Comparison of ENCODE assay signal across 8 cellular contexts in genomic region chr14:60980811-60981625, GRCh38. TPM values are rescaled to one million over a fixed set of nuclear protein-coding genes. Genes with fewer than 3 reads are reported as not detected.
DNase-seq lines count a peak whose midpoint lies in the region; ATAC-seq and TF ChIP-seq lines count a peak whose summit lies in the region.

SLC38A6 (plus strand) TSS chr14:60981245; CDS start chr14:60981278, 33 bp downstream.
TRMT5 (minus strand) TSS chr14:60981079; CDS start chr14:60980973, 106 bp downstream.

- peak; percentile 89 for ATAC-seq in GM21529 (IDR thresholded peaks at IDR 0.05; ENCODE audit: unreplicated experiment)

- H3K4me1 ChIP-seq in OCI-LY3 (ENCODE audit: low read length): peaks cover 26% of the 10 kb centered on the region
- H3K4me1 ChIP-seq in mononuclear cell (ENCODE audit: insufficient read depth, low read length): peaks cover 38% of the 10 kb centered on the region

- peak within 1 kb of the TSS; percentile 88 for H3K4me2 ChIP-seq in OCI-LY3 (ENCODE audit: low read length)

- peaks cover 28% of the 10 kb centered on the region for H3K79me2 ChIP-seq in OCI-LY3 (ENCODE audit: low read length)

- DNase-seq in DMS153 (lab: John Stamatoyannopoulos, UW) (peak; percentile 90), HuH-7.5 (ENCODE audit: low spot score) (peak; percentile 72), activated T-cell treated with anti-CD3 and anti-CD28 coated beads for 24 hours (ENCODE audit: low read depth) (peak; percentile 89), epithelial cell of proximal tubule (ENCODE audit: low read depth) (peak; percentile 67)
- DNase-seq in stimulated activated CD8-positive, alpha-beta memory T cell treated with anti-CD3 and anti-CD28 coated beads, Interleukin-2, amount 100 ng/mL, for 48 hours (ENCODE audit: low read depth in 2 of 2): peak; percentile 72 to 88

- H3K27ac ChIP-seq in OCI-LY3 (ENCODE audit: low read length): peak within 1 kb of the TSS; percentile 46

- no peaks in the 10 kb centered on the region for H4K20me1 ChIP-seq in OCI-LY3 (ENCODE audit: insufficient read depth, low read length)

- no peaks in the 10 kb centered on the region for H3K27me3 ChIP-seq in OCI-LY3 (ENCODE audit: low read depth, low read length)
- H3K27me3 ChIP-seq in mononuclear cell (ENCODE audit: insufficient read depth, low read length): no peaks in the 10 kb centered on the region

- TF ChIP-seq CTCF in OCI-LY3 (IDR thresholded peaks at IDR 0.05; ENCODE audit: low read depth, low read length) (no peak), epithelial cell of proximal tubule (conservative IDR thresholded peaks at IDR 0.05; ENCODE audit: low read depth, low read length) (no peak)

- H3K4me3 ChIP-seq in OCI-LY3 (ENCODE audit: low read length) (peak within 1 kb of the TSS; percentile 100), epithelial cell of proximal tubule (ENCODE audit: low read depth, low read length) (peak within 1 kb of the TSS; percentile 93), mononuclear cell (ENCODE audit: low read length) (peak within 1 kb of the TSS; percentile 82)

- peak within 1 kb of the TSS; percentile 97 for H2AFZ ChIP-seq in OCI-LY3 (ENCODE audit: low read depth, low read length)

- H3K9me3 ChIP-seq in OCI-LY3 (ENCODE audit: insufficient read depth, low read length): no peaks in the 10 kb centered on the region
- H3K9me3 ChIP-seq in mononuclear cell (ENCODE audit: low read depth, low read length): no peaks in the 10 kb centered on the region

- H3K9ac ChIP-seq in OCI-LY3 (ENCODE audit: low read length): peak within 1 kb of the TSS; percentile 89

- H3K36me3 ChIP-seq in OCI-LY3 (replicated peaks; ENCODE audit: low read depth, low read length): peaks cover 28% of the 10 kb centered on the region

RNA-seq across cellular contexts. Expression of gene SLC38A6, which starts in this region (rescaled TPM):
- 14.1 and 15.6 TPM in 2 replicates for total RNA-seq in epithelial cell of proximal tubule
- total RNA-seq in mononuclear cell: 8.9 TPM

RNA-seq across cellular contexts. Expression of gene TRMT5, which starts in this region (rescaled TPM):
- total RNA-seq in epithelial cell of proximal tubule (11.6 TPM in 2 replicates), mononuclear cell (2.9 TPM)

Comparison
In these comparisons a context has a peak if more than half of its experiments do, and no peak if none do; other contexts are left out.
1. Peak in every context shown above with its lines: DNase-seq, ATAC-seq, H3K4me3 ChIP-seq and H3K27ac ChIP-seq.